ENCODE assay signal across 8 cellular contexts in the genomic region with DNA sequence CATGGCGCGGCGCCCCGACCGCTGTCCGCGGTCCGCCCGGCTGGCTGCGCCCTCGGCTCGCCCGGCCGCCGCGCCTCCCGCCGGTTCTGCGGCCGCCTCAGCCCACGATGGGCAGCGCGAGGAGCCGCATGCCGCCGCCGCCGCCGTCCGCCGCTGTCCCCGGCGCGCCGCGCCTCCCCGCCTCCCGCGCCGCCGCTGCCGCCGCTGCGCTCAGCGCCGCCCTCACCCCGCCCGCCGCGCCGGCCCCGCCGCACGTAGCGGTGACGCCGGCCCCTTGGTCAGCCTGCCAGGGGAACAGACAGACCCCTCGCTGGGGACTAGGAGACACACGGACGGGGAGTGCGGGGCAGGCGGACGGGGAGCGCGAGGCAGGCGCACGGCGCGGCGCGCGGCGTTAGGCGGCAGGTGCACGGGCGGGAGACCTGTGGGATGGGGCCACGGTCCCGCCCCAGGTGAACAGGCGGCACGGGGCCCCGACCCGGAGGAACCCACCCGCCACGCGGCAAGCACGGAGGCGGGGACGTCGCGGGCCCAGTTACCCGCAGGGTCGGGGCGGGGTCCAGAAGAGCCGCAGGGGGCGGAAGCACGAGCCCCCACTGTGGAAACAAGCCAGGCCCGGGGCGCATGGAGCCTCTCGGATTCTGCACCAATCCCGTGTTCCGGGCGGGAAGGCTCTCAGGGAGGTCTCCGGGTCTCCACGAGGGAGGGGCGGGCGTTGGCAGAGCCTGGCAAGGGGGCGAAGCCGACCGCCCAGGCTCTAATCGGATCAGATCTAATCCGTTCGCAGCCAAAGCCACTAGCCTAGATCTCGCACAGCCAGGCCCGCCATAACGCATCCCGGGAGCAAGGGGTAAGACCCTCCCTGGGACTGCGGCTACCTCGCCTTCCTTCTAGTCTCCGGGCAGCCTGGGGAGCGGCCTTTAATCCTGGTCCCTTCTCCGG. TPM values are rescaled to one million over a fixed set of nuclear protein-coding genes. Genes with fewer than 3 reads are reported as not detected.
A peak's percentile ranks its signal among the peaks of the same experiment; 100 is the strongest.
DNase-seq lines count a peak whose midpoint lies in the region; ATAC-seq, FAIRE-seq and TF ChIP-seq lines count a peak whose summit lies in the region.

Gene CSPG5, minus strand, starts transcription at position 175 of the 942 bp plus-strand sequence. Its CDS starts 172 bp downstream, at position 3.

- no peak within 1 kb of the TSS for H3K27ac Mint-ChIP-seq in activated naive CD8-positive, alpha-beta T cell treated with anti-CD3 and anti-CD28 coated beads, Interleukin-2, amount 10 ng/mL, durations not matched to agents 7 days and 5 days

- H3K4me1 ChIP-seq in right cardiac atrium (ENCODE audit: control insufficient read depth, insufficient read depth, low read length): no peaks in the 10 kb centered on the region

- TF ChIP-seq POLR2A in GM12891 (IDR thresholded peaks at IDR 0.05; ENCODE audit: low read depth, low read length): no peak

- H3K27ac ChIP-seq in right cardiac atrium (ENCODE audit: low read length): no peak within 1 kb of the TSS

- ATAC-seq in activated naive CD8-positive, alpha-beta T cell treated with anti-CD3 and anti-CD28 coated beads, Interleukin-2, amount 10 ng/mL, durations not matched to agents 7 days and 5 days (ENCODE audit: low read depth): peak; percentile 43
- ATAC-seq in right cardiac atrium: peak; percentile 41 to 45
- no peak for ATAC-seq in HG03460 (IDR thresholded peaks at IDR 0.05; ENCODE audit: unreplicated experiment)
- no peak for ATAC-seq in GM18873 (IDR thresholded peaks at IDR 0.05; ENCODE audit: low FRiP score, unreplicated experiment)

- DNase-seq in GM12891 (ENCODE audit: insufficient read length, low spot score): peak; percentile 46
- DNase-seq in NCI-H748 treated with DMSO at 0.1 percent for 48 hours (lab: John Stamatoyannopoulos, UW): peak; percentile 3
- DNase-seq in activated naive CD8-positive, alpha-beta T cell treated with anti-CD3 and anti-CD28 coated beads, Interleukin-2, amount 10 ng/mL, durations not matched to agents 7 days and 5 days: peak; percentile 65
- DNase-seq in right cardiac atrium: peak; percentile 18 to 69 (median 65)
- DNase-seq in retinal pigment epithelial cell (ENCODE audit: low read depth): peak; percentile 27
- no peak for DNase-seq in UCSD-AML1 (lab: John Stamatoyannopoulos, UW; ENCODE audit: unreplicated experiment)

- no peaks in the 10 kb centered on the region for H3K9me3 Mint-ChIP-seq in activated naive CD8-positive, alpha-beta T cell treated with anti-CD3 and anti-CD28 coated beads, Interleukin-2, amount 10 ng/mL, durations not matched to agents 7 days and 5 days

- TF ChIP-seq CTCF in retinal pigment epithelial cell (conservative IDR thresholded peaks at IDR 0.05; ENCODE audit: low read depth, low read length): no peak

- H3K36me3 Mint-ChIP-seq in activated naive CD8-positive, alpha-beta T cell treated with anti-CD3 and anti-CD28 coated beads, Interleukin-2, amount 10 ng/mL, durations not matched to agents 7 days and 5 days: no peaks in the 10 kb centered on the region

- H3K27me3 ChIP-seq in right cardiac atrium (ENCODE audit: control insufficient read depth, insufficient read depth): no peaks in the 10 kb centered on the region

- peak within 1 kb of the TSS; percentile 90 for H3K4me3 ChIP-seq in right cardiac atrium (ENCODE audit: low read length)
- peak within 1 kb of the TSS; percentile 29 for H3K4me3 ChIP-seq in retinal pigment epithelial cell (ENCODE audit: low read length)

- H3K27me3 Mint-ChIP-seq in activated naive CD8-positive, alpha-beta T cell treated with anti-CD3 and anti-CD28 coated beads, Interleukin-2, amount 10 ng/mL, durations not matched to agents 7 days and 5 days: peaks cover 35% of the 10 kb centered on the region

- no peaks in the 10 kb centered on the region for H3K9me3 ChIP-seq in right cardiac atrium (ENCODE audit: control insufficient read depth, low read length)

- intact Hi-C loops in right cardiac atrium (cut with DNase I): no loop called here

- H3K4me1 Mint-ChIP-seq in activated naive CD8-positive, alpha-beta T cell treated with anti-CD3 and anti-CD28 coated beads, Interleukin-2, amount 10 ng/mL, durations not matched to agents 7 days and 5 days: no peaks in the 10 kb centered on the region

- POLR2A ChIA-PET in activated naive CD8-positive, alpha-beta T cell treated with anti-CD3 and anti-CD28 coated beads, Interleukin-2, amount 10 ng/mL, durations not matched to agents 7 days and 5 days (lab: Charles Lee): no interaction called here

- no peak for FAIRE-seq in GM12891 (lab: Jason Lieb, UNC)

- 4% methylated on average over 121 of the region's 121 CpGs for WGBS in right cardiac atrium

- H3K4me3 Mint-ChIP-seq in activated naive CD8-positive, alpha-beta T cell treated with anti-CD3 and anti-CD28 coated beads, Interleukin-2, amount 10 ng/mL, durations not matched to agents 7 days and 5 days: peak within 1 kb of the TSS; percentile 63

TF ChIP-seq in GM12891, 5 proteins besides CTCF, POLR2A, EP300 and RAD21:
- no peak for TF ChIP-seq TAF1 (IDR thresholded peaks at IDR 0.05; ENCODE audit: low read depth, low read length)

RNA-seq across cellular contexts. Expression of gene CSPG5, which starts in this region (rescaled TPM):
- polyA plus RNA-seq in GM12891 (2012; ENCODE audit: low read depth, missing spikeins): 0.14 TPM
- under 1 TPM; 0.25 to 0.43 TPM for total RNA-seq in activated naive CD8-positive, alpha-beta T cell treated with anti-CD3 and anti-CD28 coated beads, Interleukin-2, amount 10 ng/mL, durations not matched to agents 7 days and 5 days
- 1 to 10 TPM in 3 of 4 donors, under 1 TPM in 1; 0.85 to 1.2 (median 1.1) TPM for total RNA-seq in right cardiac atrium
- 0.86 TPM for polyA plus RNA-seq in right cardiac atrium

Comparison
In these comparisons a context has a peak if more than half of its experiments do, and no peak if none do; other contexts are left out.
1. Peak in DNase-seq and ATAC-seq in activated naive CD8-positive, alpha-beta T cell treated with anti-CD3 and anti-CD28 coated beads, Interleukin-2, amount 10 ng/mL, durations not matched to agents 7 days and 5 days; RNA of the gene not detected or under 1 TPM.
2. ATAC-seq: peak in right cardiac atrium (2 of 2); none in HG03460 (single experiment) and GM18873 (single experiment).